ENCODE assay signal across 29 cellular contexts in genomic region chr11:31818874-31819331, GRCh38. TPM values are rescaled to one million over a fixed set of nuclear protein-coding genes. Genes with fewer than 3 reads are reported as not detected.
DNase-seq lines count a peak whose midpoint lies in the region; ATAC-seq, FAIRE-seq and TF ChIP-seq lines count a peak whose summit lies in the region.
"Had no signal": no experiment of that assay in that cellular context is flagged by ENCODE, and none has a peak within 500 bp of the region (broad histone marks: within the 10 kb centered on the region; RNA-seq: fewer than 3 reads in every experiment).

No MANE protein-coding gene starts in this region.

- no peak for FAIRE-seq in frontal cortex (lab: Jason Lieb, UNC)

- H3K9me3 Mint-ChIP-seq in activated naive CD4-positive, alpha-beta T cell treated with anti-CD3 and anti-CD28 coated beads, Interleukin-2, amount 10 ng/mL, durations not matched to agents 7 days and 5 days = no peaks in the 10 kb centered on the region
- H3K9me3 Mint-ChIP-seq in activated naive CD4-positive, alpha-beta T cell treated with anti-CD3 and anti-CD28 coated beads, Interleukin-2, amount 50 U/mL, for 72 hours = peaks cover 2 to 5% of the 10 kb centered on the region in 2 donors
- H3K9me3 Mint-ChIP-seq: effector memory CD8-positive, alpha-beta T cell had no signal

- peaks cover 99% of the 10 kb centered on the region for H3K27me3 Mint-ChIP-seq in activated naive CD4-positive, alpha-beta T cell treated with anti-CD3 and anti-CD28 coated beads, Interleukin-2, amount 10 ng/mL, durations not matched to agents 7 days and 5 days

- H3K4me3 Mint-ChIP-seq in activated naive CD4-positive, alpha-beta T cell treated with anti-CD3 and anti-CD28 coated beads, Interleukin-2, amount 10 ng/mL, durations not matched to agents 7 days and 5 days = no peak overlapping the region

- 19 to 28% methylated on average over 26 of the region's 26 CpGs for WGBS in body of pancreas, 2 donors

- TF ChIP-seq CTCF in body of pancreas (IDR thresholded peaks at IDR 0.05) = no peak

- no peaks in the 10 kb centered on the region for H3K36me3 ChIP-seq in mucosa of stomach (ENCODE audit: control insufficient read depth, insufficient read depth, low read length)
- H3K36me3 ChIP-seq in body of pancreas (replicated peaks in 1 of 2; ENCODE audit: insufficient read depth in 1 of 2, low read depth in 2 of 2) = no peaks in the 10 kb centered on the region
- H3K36me3 ChIP-seq: cardiac muscle cell, esophagus squamous epithelium, left lung, stomach, thyroid gland had no signal

- peak overlapping the region; percentile 62 for H3K27ac Mint-ChIP-seq in activated naive CD4-positive, alpha-beta T cell treated with anti-CD3 and anti-CD28 coated beads, Interleukin-2, amount 10 ng/mL, durations not matched to agents 7 days and 5 days
- H3K27ac Mint-ChIP-seq in activated naive CD4-positive, alpha-beta T cell treated with anti-CD3 and anti-CD28 coated beads, Interleukin-2, amount 50 U/mL, for 72 hours = no peak overlapping the region
- H3K27ac Mint-ChIP-seq: effector memory CD8-positive, alpha-beta T cell had no signal

- H3K4me1 Mint-ChIP-seq in activated naive CD4-positive, alpha-beta T cell treated with anti-CD3 and anti-CD28 coated beads, Interleukin-2, amount 10 ng/mL, durations not matched to agents 7 days and 5 days = peaks cover 14% of the 10 kb centered on the region

- H3K9me3 ChIP-seq in mucosa of stomach (ENCODE audit: control insufficient read depth, low read length) (no peaks in the 10 kb centered on the region), body of pancreas (no peaks in the 10 kb centered on the region)
- H3K9me3 ChIP-seq: esophagus squamous epithelium, left lung, thyroid gland had no signal

- TF ChIP-seq POLR2A in body of pancreas (IDR thresholded peaks at IDR 0.05) = no peak

- ATAC-seq in activated naive CD4-positive, alpha-beta T cell treated with anti-CD3 and anti-CD28 coated beads, Interleukin-2, amount 50 U/mL, for 72 hours = no peak
- ATAC-seq in body of pancreas = no peak
- ATAC-seq: effector memory CD8-positive, alpha-beta T cell; left lung had no signal

- H3K4me1 ChIP-seq in mucosa of stomach (ENCODE audit: control insufficient read depth, insufficient read depth, low read length) (peaks cover 38% of the 10 kb centered on the region), body of pancreas (peaks cover 46% of the 10 kb centered on the region)

- H3K27ac ChIP-seq in body of pancreas = no peak overlapping the region
- H3K27ac ChIP-seq: cardiac muscle cell, coronary artery, esophagus squamous epithelium, left lung, stomach, thyroid gland had no signal

- no peak overlapping the region for H3K4me3 ChIP-seq in mucosa of stomach (ENCODE audit: low read length)
- no peak overlapping the region for H3K4me3 ChIP-seq in body of pancreas
- H3K4me3 ChIP-seq: cardiac muscle cell, left lung, thyroid gland had no signal

- no peak for DNase-seq in activated naive CD4-positive, alpha-beta T cell treated with anti-CD3 and anti-CD28 coated beads, Interleukin-2, amount 10 ng/mL, durations not matched to agents 7 days and 5 days
- DNase-seq in activated naive CD4-positive, alpha-beta T cell treated with anti-CD3 and anti-CD28 coated beads, Interleukin-2, amount 50 U/mL, for 72 hours (ENCODE audit: low spot score in 2 of 2) = no peak
- DNase-seq in ecto neural progenitor cell (ENCODE audit: low spot score) (peak; percentile 63), kidney glomerular epithelial cell (lab: John Stamatoyannopoulos, UW) (no peak), body of pancreas (no peak), midbrain (lab: John Stamatoyannopoulos, UW) (no peak), frontal cortex (ENCODE audit: low spot score in 2 of 2) (no peak)
- DNase-seq: activated CD8-positive, alpha-beta memory T cell treated with anti-CD3 and anti-CD28 coated beads, Interleukin-2, amount 50 U/mL, for 4 hours; activated naive CD4-positive, alpha-beta T cell treated with anti-CD3 and anti-CD28 coated beads, Interleukin-2, amount 50 U/mL, for 16 hours; CD4-positive, alpha-beta memory T cell; effector memory CD8-positive, alpha-beta T cell; esophagus squamous epithelium; foreskin melanocyte; GDM1; mesenchymal stem cell; naive B cell; NCI-H1694; NCI-H510A; stimulated activated CD4-positive, alpha-beta T cell treated with anti-CD3 and anti-CD28 coated beads, Interleukin-1b, Interleukin-23, amount 100 ng/mL, for 48 hours; stimulated activated CD8-positive, alpha-beta memory T cell treated with anti-CD3 and anti-CD28 coated beads, Interleukin-4, amount 100 ng/mL, for 48 hours; stomach; T-helper 9 cell; thyroid gland had no signal

- intact Hi-C loops in body of pancreas (cut with DNase I) = no loop called here

- no peaks in the 10 kb centered on the region for H3K36me3 Mint-ChIP-seq in activated naive CD4-positive, alpha-beta T cell treated with anti-CD3 and anti-CD28 coated beads, Interleukin-2, amount 10 ng/mL, durations not matched to agents 7 days and 5 days
- H3K36me3 Mint-ChIP-seq in activated naive CD4-positive, alpha-beta T cell treated with anti-CD3 and anti-CD28 coated beads, Interleukin-2, amount 50 U/mL, for 72 hours = peaks cover 6 to 42% of the 10 kb centered on the region in 2 donors

- H3K9ac ChIP-seq in mucosa of stomach (ENCODE audit: low read length) = peak overlapping the region; percentile 34

- H3K27me3 ChIP-seq in mucosa of stomach (ENCODE audit: control insufficient read depth, insufficient read depth, low read length) = peaks cover 100% of the 10 kb centered on the region
- peaks cover 0 to 60% of the 10 kb centered on the region in 2 donors for H3K27me3 ChIP-seq in body of pancreas

- CTCF ChIA-PET in activated naive CD4-positive, alpha-beta T cell treated with anti-CD3 and anti-CD28 coated beads, Interleukin-2, amount 10 ng/mL, durations not matched to agents 7 days and 5 days (lab: Charles Lee) = interaction anchor here (0.6 kb wide), 1 partner anchor 420 kb away, joined by 3 read pairs; no protein-coding TSS in a partner anchor

RNA-seq across cellular contexts. Expression of gene PAX6, which starts 7.8 kb away (rescaled TPM):
- under 1 TPM in 1 of 2 donors, not detected in 1; 0.39 TPM for total RNA-seq in activated naive CD4-positive, alpha-beta T cell treated with anti-CD3 and anti-CD28 coated beads, Interleukin-2, amount 50 U/mL, for 72 hours
- 10 to 100 TPM; 10.2 to 12.5 TPM for total RNA-seq in body of pancreas
- 11.4 TPM for total RNA-seq in frontal cortex
- total RNA-seq: CD4-positive, alpha-beta memory T cell; left lung; OCI-LY7; skeletal muscle tissue; thyroid gland had no signal
